In genomic region chr4:78299565-78299972, GRCh38 we compare ENCODE assay signal across 15 cellular contexts.
DNase-seq lines count a peak whose midpoint lies in the region; ATAC-seq, FAIRE-seq and TF ChIP-seq lines count a peak whose summit lies in the region.
"Had no signal": no experiment of that assay in that cellular context is flagged by ENCODE, and none has a peak within 500 bp of the region (broad histone marks: within the 10 kb centered on the region; RNA-seq: fewer than 3 reads in every experiment).

No MANE protein-coding gene starts in this region.

- no peak overlapping the region for H3K9ac ChIP-seq in adipocyte (ENCODE audit: low read length)

- H3K36me3 ChIP-seq in adipocyte (ENCODE audit: control insufficient read depth, insufficient read depth, low read length, severe bottlenecking) = no peaks in the 10 kb centered on the region

- ATAC-seq in HG03159 (IDR thresholded peaks at IDR 0.05; ENCODE audit: unreplicated experiment) (peak; percentile 75), omental fat pad (ENCODE audit: low FRiP score) (peak; percentile 41), HG03571 (IDR thresholded peaks at IDR 0.05; ENCODE audit: unreplicated experiment) (no peak)
- ATAC-seq: stimulated activated naive CD8-positive, alpha-beta T cell treated with anti-CD3 and anti-CD28 coated beads, Interleukin-15, amount 100 ng/mL, for 72 hours had no signal

- H3K9me3 ChIP-seq in adipocyte (ENCODE audit: control insufficient read depth, low read length) = no peaks in the 10 kb centered on the region

- TF ChIP-seq CTCF in omental fat pad (IDR thresholded peaks at IDR 0.05) = no peak

- DNase-seq in GM19239 (ENCODE audit: insufficient read length, low spot score) (no peak), adipocyte (ENCODE audit: low read depth) (peak; percentile 52), omental fat pad (ENCODE audit: low spot score) (no peak), NCI-H146 (lab: John Stamatoyannopoulos, UW) (no peak), NCI-H2081 treated with DMSO at 0.1 percent for 48 hours (lab: John Stamatoyannopoulos, UW) (no peak), NCI-H2171 treated with DMSO at 0.1 percent for 48 hours (lab: John Stamatoyannopoulos, UW) (no peak)
- DNase-seq: activated CD4-positive, alpha-beta T cell treated with anti-CD3 and anti-CD28 coated beads, Interleukin-2, amount 10 ng/mL, durations not matched to agents 7 days and 5 days; amygdala; dermis blood vessel endothelial cell; DMS79 treated with DMSO at 0.1 percent for 48 hours; PC-3; stimulated activated naive CD8-positive, alpha-beta T cell treated with anti-CD3 and anti-CD28 coated beads, Interleukin-15, amount 100 ng/mL, for 72 hours; T-helper 1 cell had no signal

- H3K4me3 ChIP-seq in adipocyte (ENCODE audit: low read length) = no peak overlapping the region

- no peaks in the 10 kb centered on the region for H3K27me3 ChIP-seq in adipocyte (replicated peaks; ENCODE audit: control insufficient read depth, insufficient read depth, low read length)

- H3K4me1 ChIP-seq in adipocyte (ENCODE audit: control insufficient read depth, insufficient read depth, low read length) = peaks cover 40% of the 10 kb centered on the region

- FAIRE-seq in GM19239 (lab: Jason Lieb, UNC) = peak; percentile 59
